In the genomic region with DNA sequence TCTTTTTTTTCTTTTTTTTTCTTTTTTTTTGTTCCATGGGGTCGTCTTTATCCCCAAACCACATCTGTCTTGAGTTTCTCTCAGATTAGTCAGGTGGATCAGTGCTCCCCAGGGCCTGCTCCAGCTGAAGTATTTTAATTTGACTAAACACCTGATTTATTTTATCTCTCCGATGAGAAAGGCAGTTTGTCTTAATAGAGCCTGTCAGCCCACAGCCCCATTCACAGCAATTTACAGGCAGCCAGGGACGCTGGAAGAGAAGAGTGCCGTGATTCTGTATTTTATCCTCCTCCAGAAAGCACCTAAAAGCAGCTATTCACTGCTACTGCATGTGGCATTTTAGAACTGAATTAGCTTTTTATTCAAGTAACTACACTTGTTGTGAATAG, we compare ENCODE assay signal across 20 cellular contexts.
A peak's percentile ranks its signal among the peaks of the same experiment; 100 is the strongest.
DNase-seq lines count a peak whose midpoint lies in the region; ATAC-seq and TF ChIP-seq lines count a peak whose summit lies in the region.
"Had no signal": no experiment of that assay in that cellular context is flagged by ENCODE, and none has a peak within 500 bp of the region (broad histone marks: within the 10 kb centered on the region; RNA-seq: fewer than 3 reads in every experiment).

No MANE protein-coding gene starts in this region.

- H3K4me3 ChIP-seq in SK-N-SH (ENCODE audit: low read depth in 2 of 2, low read length in 1 of 2), result no peak overlapping the region
- H3K4me3 ChIP-seq: BLaER1 treated with 17β-estradiol and CSF1 and Interleukin-3, amounts not matched to agents 10 nM and 100 nM; left lung; psoas muscle; upper lobe of right lung had no signal

- no peaks in the 10 kb centered on the region for H3K9me3 ChIP-seq in SK-N-SH
- H3K9me3 ChIP-seq: BLaER1 treated with 17β-estradiol and CSF1 and Interleukin-3, amounts not matched to agents 10 nM and 100 nM; left lung; psoas muscle; upper lobe of right lung had no signal

- no peak overlapping the region for H2AFZ ChIP-seq in SK-N-SH (ENCODE audit: low read depth)

- WGBS in SK-N-SH (ENCODE audit: low lambda C conversion rate), result 14% methylated on average over 4 of the region's 4 CpGs

- DNase-seq in DMS153 treated with DMSO at 0.1 percent for 48 hours (lab: John Stamatoyannopoulos, UW; ENCODE audit: unreplicated experiment), result peak; percentile 38
- no peak for DNase-seq in DMS153 (lab: John Stamatoyannopoulos, UW)
- peak; percentile 64 for DNase-seq in NCI-H1436 (lab: John Stamatoyannopoulos, UW)
- peak; percentile 47 for DNase-seq in SK-N-SH
- DNase-seq in pons (ENCODE audit: low spot score), result peak; percentile 53
- no peak for DNase-seq in activated naive CD4-positive, alpha-beta T cell treated with anti-CD3 and anti-CD28 coated beads, Interleukin-2, amount 50 U/mL, for 16 hours
- DNase-seq in activated T-cell treated with anti-CD3 and anti-CD28 coated beads, Interleukin-2, amount 50 U/mL, for 1 hour, result no peak
- DNase-seq: DMS 273 treated with DMSO at 0.1 percent for 48 hours; NCI-H1694; NCI-H774; psoas muscle; stimulated activated naive CD4-positive, alpha-beta T cell treated with Interleukin-2 at 50 U/mL for 16 hours had no signal

- CTCF ChIA-PET in SK-N-SH (lab: Yijun Ruan, JAX), result interaction anchor here (0.8 to 2.4 kb wide), 7 partner anchors 15 to 542 kb away, joined by 3 to 11 read pairs (median 4); no protein-coding TSS in a partner anchor

- H3K4me1 ChIP-seq in SK-N-SH (ENCODE audit: control insufficient read depth in 1 of 2, insufficient read depth in 2 of 2, low read depth in 1 of 2, low read length in 1 of 2), result peaks cover 0 to 5% of the 10 kb centered on the region in 2 experiments; a peak in 2 of 4 replicates
- H3K4me1 ChIP-seq: left lung, upper lobe of right lung had no signal

- no peaks in the 10 kb centered on the region for H3K27me3 ChIP-seq in SK-N-SH (ENCODE audit: insufficient read depth)
- H3K27me3 ChIP-seq: BLaER1 treated with 17β-estradiol and CSF1 and Interleukin-3, amounts not matched to agents 10 nM and 100 nM; left lung; upper lobe of right lung had no signal

- H3K79me2 ChIP-seq in SK-N-SH (ENCODE audit: insufficient read depth), result no peaks in the 10 kb centered on the region

- POLR2A ChIA-PET in SK-N-SH (lab: Yijun Ruan, JAX), result no interaction called here

- no peak for ATAC-seq in GM21367 (IDR thresholded peaks at IDR 0.05; ENCODE audit: unreplicated experiment)
- ATAC-seq: activated CD4-positive, CD25-positive, alpha-beta regulatory T cell treated with anti-CD3 and anti-CD28 coated beads, Interleukin-2, amount 50 U/mL, for 24 hours; left lung; psoas muscle; upper lobe of right lung had no signal

- TF ChIP-seq EP300 in SK-N-SH (IDR thresholded peaks at IDR 0.05; ENCODE audit: borderline replicate concordance in 1 of 2, low read depth in 1 of 2, low read length in 1 of 2), result peak in 1 of 2 experiments; percentile 80; a peak in 2 of 4 replicates

- H4K20me1 ChIP-seq in SK-N-SH (ENCODE audit: insufficient read depth), result no peaks in the 10 kb centered on the region
- H4K20me1 ChIP-seq: BLaER1 treated with 17β-estradiol and CSF1 and Interleukin-3, amounts not matched to agents 10 nM and 100 nM had no signal

- no peak for TF ChIP-seq RAD21 in SK-N-SH (IDR thresholded peaks at IDR 0.05; ENCODE audit: low read length)

- no peak overlapping the region for H3K9ac ChIP-seq in SK-N-SH
- H3K9ac ChIP-seq: BLaER1 treated with 17β-estradiol and CSF1 and Interleukin-3, amounts not matched to agents 10 nM and 100 nM; KMS-11 had no signal

- TF ChIP-seq CTCF in SK-N-SH (IDR thresholded peaks at IDR 0.05), result no peak

- no peaks in the 10 kb centered on the region for H3K9me2 ChIP-seq in SK-N-SH

- no peaks in the 10 kb centered on the region for H3K36me3 ChIP-seq in SK-N-SH (replicated peaks in 1 of 2; ENCODE audit: control insufficient read depth in 1 of 2, insufficient read depth in 2 of 2, low read length in 1 of 2)
- H3K36me3 ChIP-seq: BLaER1 treated with 17β-estradiol and CSF1 and Interleukin-3, amounts not matched to agents 10 nM and 100 nM; left lung; upper lobe of right lung had no signal

- H3K27ac ChIP-seq in SK-N-SH (ENCODE audit: low read depth in 2 of 2, low read length in 1 of 2), result no peak overlapping the region; a peak in 1 of 4 replicates
- H3K27ac ChIP-seq: 22Rv1; BLaER1 treated with 17β-estradiol and CSF1 and Interleukin-3, amounts not matched to agents 10 nM and 100 nM; KMS-11; left lung; psoas muscle; RWPE1; upper lobe of right lung had no signal

- no peaks in the 10 kb centered on the region for H3F3A ChIP-seq in SK-N-SH (replicated peaks; ENCODE audit: insufficient read depth)

- no peak overlapping the region for H3K4me2 ChIP-seq in SK-N-SH
- H3K4me2 ChIP-seq: KMS-11 had no signal

TF ChIP-seq in SK-N-SH, 30 proteins besides CTCF, POLR2A, EP300 and RAD21 (continues in another document):
- no peak for TF ChIP-seq ELF1 (IDR thresholded peaks at IDR 0.05)
- TF ChIP-seq FOSL2 (IDR thresholded peaks at IDR 0.05; ENCODE audit: borderline replicate concordance, low read depth), result no peak
- TF ChIP-seq SIN3A (IDR thresholded peaks at IDR 0.05; ENCODE audit: borderline replicate concordance, low read depth, low read length), result no peak
- no peak for TF ChIP-seq FOXM1 (IDR thresholded peaks at IDR 0.05; ENCODE audit: low read depth)
- TF ChIP-seq, protein P1, sequence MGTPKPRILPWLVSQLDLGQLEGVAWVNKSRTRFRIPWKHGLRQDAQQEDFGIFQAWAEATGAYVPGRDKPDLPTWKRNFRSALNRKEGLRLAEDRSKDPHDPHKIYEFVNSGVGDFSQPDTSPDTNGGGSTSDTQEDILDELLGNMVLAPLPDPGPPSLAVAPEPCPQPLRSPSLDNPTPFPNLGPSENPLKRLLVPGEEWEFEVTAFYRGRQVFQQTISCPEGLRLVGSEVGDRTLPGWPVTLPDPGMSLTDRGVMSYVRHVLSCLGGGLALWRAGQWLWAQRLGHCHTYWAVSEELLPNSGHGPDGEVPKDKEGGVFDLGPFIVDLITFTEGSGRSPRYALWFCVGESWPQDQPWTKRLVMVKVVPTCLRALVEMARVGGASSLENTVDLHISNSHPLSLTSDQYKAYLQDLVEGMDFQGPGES (IDR thresholded peaks at IDR 0.05; ENCODE audit: low read depth, low read length), result no peak
- TF ChIP-seq SMC3 (IDR thresholded peaks at IDR 0.05; ENCODE audit: low read depth, low read length), result no peak
- TF ChIP-seq TEAD4 (IDR thresholded peaks at IDR 0.05; ENCODE audit: borderline replicate concordance, insufficient read depth), result no peak
- no peak for TF ChIP-seq JUND (IDR thresholded peaks at IDR 0.05)
- peak; percentile 95 for TF ChIP-seq RCOR1 (IDR thresholded peaks at IDR 0.05; ENCODE audit: low read length)
- no peak for TF ChIP-seq TCF12 (IDR thresholded peaks at IDR 0.05)
- TF ChIP-seq, protein P2, sequence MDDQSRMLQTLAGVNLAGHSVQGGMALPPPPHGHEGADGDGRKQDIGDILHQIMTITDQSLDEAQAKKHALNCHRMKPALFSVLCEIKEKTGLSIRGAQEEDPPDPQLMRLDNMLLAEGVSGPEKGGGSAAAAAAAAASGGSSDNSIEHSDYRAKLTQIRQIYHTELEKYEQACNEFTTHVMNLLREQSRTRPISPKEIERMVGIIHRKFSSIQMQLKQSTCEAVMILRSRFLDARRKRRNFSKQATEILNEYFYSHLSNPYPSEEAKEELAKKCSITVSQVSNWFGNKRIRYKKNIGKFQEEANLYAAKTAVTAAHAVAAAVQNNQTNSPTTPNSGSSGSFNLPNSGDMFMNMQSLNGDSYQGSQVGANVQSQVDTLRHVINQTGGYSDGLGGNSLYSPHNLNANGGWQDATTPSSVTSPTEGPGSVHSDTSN (IDR thresholded peaks at IDR 0.05), result no peak
- TF ChIP-seq POLR2AphosphoS5 (IDR thresholded peaks at IDR 0.05; ENCODE audit: low read depth, low read length), result no peak
- no peak for TF ChIP-seq GABPA (IDR thresholded peaks at IDR 0.05; ENCODE audit: low read depth)
- no peak; the same call in 1 of the 2 replicates for TF ChIP-seq MXI1 (IDR thresholded peaks at IDR 0.05; ENCODE audit: low read depth, low read length)
- TF ChIP-seq, protein P3, sequence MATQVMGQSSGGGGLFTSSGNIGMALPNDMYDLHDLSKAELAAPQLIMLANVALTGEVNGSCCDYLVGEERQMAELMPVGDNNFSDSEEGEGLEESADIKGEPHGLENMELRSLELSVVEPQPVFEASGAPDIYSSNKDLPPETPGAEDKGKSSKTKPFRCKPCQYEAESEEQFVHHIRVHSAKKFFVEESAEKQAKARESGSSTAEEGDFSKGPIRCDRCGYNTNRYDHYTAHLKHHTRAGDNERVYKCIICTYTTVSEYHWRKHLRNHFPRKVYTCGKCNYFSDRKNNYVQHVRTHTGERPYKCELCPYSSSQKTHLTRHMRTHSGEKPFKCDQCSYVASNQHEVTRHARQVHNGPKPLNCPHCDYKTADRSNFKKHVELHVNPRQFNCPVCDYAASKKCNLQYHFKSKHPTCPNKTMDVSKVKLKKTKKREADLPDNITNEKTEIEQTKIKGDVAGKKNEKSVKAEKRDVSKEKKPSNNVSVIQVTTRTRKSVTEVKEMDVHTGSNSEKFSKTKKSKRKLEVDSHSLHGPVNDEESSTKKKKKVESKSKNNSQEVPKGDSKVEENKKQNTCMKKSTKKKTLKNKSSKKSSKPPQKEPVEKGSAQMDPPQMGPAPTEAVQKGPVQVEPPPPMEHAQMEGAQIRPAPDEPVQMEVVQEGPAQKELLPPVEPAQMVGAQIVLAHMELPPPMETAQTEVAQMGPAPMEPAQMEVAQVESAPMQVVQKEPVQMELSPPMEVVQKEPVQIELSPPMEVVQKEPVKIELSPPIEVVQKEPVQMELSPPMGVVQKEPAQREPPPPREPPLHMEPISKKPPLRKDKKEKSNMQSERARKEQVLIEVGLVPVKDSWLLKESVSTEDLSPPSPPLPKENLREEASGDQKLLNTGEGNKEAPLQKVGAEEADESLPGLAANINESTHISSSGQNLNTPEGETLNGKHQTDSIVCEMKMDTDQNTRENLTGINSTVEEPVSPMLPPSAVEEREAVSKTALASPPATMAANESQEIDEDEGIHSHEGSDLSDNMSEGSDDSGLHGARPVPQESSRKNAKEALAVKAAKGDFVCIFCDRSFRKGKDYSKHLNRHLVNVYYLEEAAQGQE (IDR thresholded peaks at IDR 0.05; ENCODE audit: low read depth, low read length), result no peak
- TF ChIP-seq MEF2A (IDR thresholded peaks at IDR 0.05; ENCODE audit: borderline replicate concordance, low read depth), result no peak
- no peak for TF ChIP-seq NFIC (IDR thresholded peaks at IDR 0.05; ENCODE audit: borderline replicate concordance)
- TF ChIP-seq, protein P4, sequence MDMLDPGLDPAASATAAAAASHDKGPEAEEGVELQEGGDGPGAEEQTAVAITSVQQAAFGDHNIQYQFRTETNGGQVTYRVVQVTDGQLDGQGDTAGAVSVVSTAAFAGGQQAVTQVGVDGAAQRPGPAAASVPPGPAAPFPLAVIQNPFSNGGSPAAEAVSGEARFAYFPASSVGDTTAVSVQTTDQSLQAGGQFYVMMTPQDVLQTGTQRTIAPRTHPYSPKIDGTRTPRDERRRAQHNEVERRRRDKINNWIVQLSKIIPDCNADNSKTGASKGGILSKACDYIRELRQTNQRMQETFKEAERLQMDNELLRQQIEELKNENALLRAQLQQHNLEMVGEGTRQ (IDR thresholded peaks at IDR 0.05; ENCODE audit: borderline replicate concordance, low read depth, low read length), result no peak
- TF ChIP-seq NRF1 (IDR thresholded peaks at IDR 0.05; ENCODE audit: low read depth, low read length), result no peak

Comparison
In these comparisons a context has a peak if more than half of its experiments do, and no peak if none do; other contexts are left out.
1. DNase-seq: peak in DMS153 treated with DMSO at 0.1 percent for 48 hours (single experiment), NCI-H1436 (single experiment), SK-N-SH (single experiment) and pons (single experiment); none in DMS153 (single experiment), activated naive CD4-positive, alpha-beta T cell treated with anti-CD3 and anti-CD28 coated beads, Interleukin-2, amount 50 U/mL, for 16 hours (single experiment) and activated T-cell treated with anti-CD3 and anti-CD28 coated beads, Interleukin-2, amount 50 U/mL, for 1 hour (single experiment).